Comparison of ENCODE assay signal across 16 cellular contexts in genomic region chr22:44097263-44098020, GRCh38.
"Had no signal": no experiment of that assay in that cellular context is flagged by ENCODE, and none has a peak within 500 bp of the region (broad histone marks: within the 10 kb centered on the region; RNA-seq: fewer than 3 reads in every experiment).

No MANE protein-coding gene starts in this region.

- H3K27ac Mint-ChIP-seq: mesothelial cell of epicardium, nephron progenitor cell, type B pancreatic cell had no signal

- H3K9me3 Mint-ChIP-seq: mesothelial cell of epicardium, type B pancreatic cell had no signal

- H3K4me1 ChIP-seq: breast epithelium, prostate gland, right lobe of liver had no signal

- H3K4me3 Mint-ChIP-seq: mesothelial cell of epicardium, nephron progenitor cell, type B pancreatic cell had no signal

- H3K9me3 ChIP-seq: breast epithelium, ovary, prostate gland, right lobe of liver had no signal

- H3K36me3 ChIP-seq: breast epithelium, ovary, prostate gland, right lobe of liver had no signal

- H3K27me3 ChIP-seq: dorsolateral prefrontal cortex, ovary, right lobe of liver had no signal

- H3K27me3 Mint-ChIP-seq: type B pancreatic cell had no signal

- H3K4me3 ChIP-seq: breast epithelium, dorsolateral prefrontal cortex, ovary, prostate gland, right lobe of liver had no signal

- H3K4me1 Mint-ChIP-seq: mesothelial cell of epicardium had no signal

- DNase-seq: central memory CD4-positive, alpha-beta T cell; cortex of kidney; effector CD8-positive, alpha-beta T cell; islet precursor cell; nephron progenitor cell; stimulated activated CD4-positive, alpha-beta T cell treated with anti-CD3 and anti-CD28 coated beads, Interleukin-2, amount 100 ng/mL, for 24 hours; stimulated activated CD4-positive, alpha-beta T cell treated with anti-CD3 and anti-CD28 coated beads, Interleukin-4, amount 100 ng/mL, for 4 hours; stimulated activated naive CD4-positive, alpha-beta T cell treated with Interleukin-2 at 50 U/mL for 16 hours had no signal

- ATAC-seq: left colon had no signal

- H3K36me3 Mint-ChIP-seq: type B pancreatic cell had no signal

- H3K27ac ChIP-seq: breast epithelium, dorsolateral prefrontal cortex, prostate gland, right lobe of liver had no signal
